ENCODE assay signal across 30 cellular contexts in genomic region chr10:14775656-14776055, GRCh38.
"Had no signal": no experiment of that assay in that cellular context is flagged by ENCODE, and none has a peak within 500 bp of the region (broad histone marks: within the 10 kb centered on the region; RNA-seq: fewer than 3 reads in every experiment).

No MANE protein-coding gene starts in this region.

- H3K27me3 ChIP-seq: ascending aorta, cardiac muscle cell had no signal

- ATAC-seq: activated CD8-positive, alpha-beta T cell treated with anti-CD3 and anti-CD28 coated beads for 36 hours; activated naive CD4-positive, alpha-beta T cell treated with anti-CD3 and anti-CD28 coated beads, Interleukin-2, amount 50 U/mL, for 72 hours; activated T-cell treated with anti-CD3 and anti-CD28 coated beads, Interleukin-2, amount 50 U/mL, for 4 hours; activated T-cell treated with anti-CD3 and anti-CD28 coated beads, Interleukin-2, amount 50 U/mL, for 72 hours; activated T-helper 17 cell treated with anti-CD3 and anti-CD28 coated beads, Interleukin-2, amount 50 U/mL, for 72 hours had no signal

- H3K4me3 ChIP-seq: ascending aorta, cardiac muscle cell had no signal

- DNase-seq: activated B cell treated with CpG ODN at 0.5 μM for 24 hours; activated CD4-positive, alpha-beta memory T cell treated with anti-CD3 and anti-CD28 coated beads for 36 hours; activated CD4-positive, alpha-beta T cell treated with anti-CD3 and anti-CD28 coated beads for 4 hours; activated CD4-positive, alpha-beta T cell treated with anti-CD3 and anti-CD28 coated beads, Interleukin-2, amount 10 ng/mL, durations not matched to agents 24 days and 14 days; activated CD4-positive, alpha-beta T cell treated with anti-CD3 and anti-CD28 coated beads, Interleukin-2, amount 50 U/mL, for 1 hour; activated CD4-positive, alpha-beta T cell treated with anti-CD3 and anti-CD28 coated beads, Interleukin-2, amount 50 U/mL, for 4 hours; activated CD4-positive, CD25-positive, alpha-beta regulatory T cell treated with anti-CD3 and anti-CD28 coated beads, Interleukin-2, amount 50 U/mL, for 72 hours; activated CD8-positive, alpha-beta memory T cell treated with anti-CD3 and anti-CD28 coated beads, Interleukin-2, amount 50 U/mL, for 4 hours; activated CD8-positive, alpha-beta T cell treated with anti-CD3 and anti-CD28 coated beads for 36 hours; activated effector memory CD4-positive, alpha-beta T cell treated with anti-CD3 and anti-CD28 coated beads, Interleukin-2, amount 50 U/mL, for 16 hours; activated gamma-delta T cell treated with Interleukin-2 at 50 U/mL for 16 hours; activated naive CD4-positive, alpha-beta T cell; activated naive CD4-positive, alpha-beta T cell treated with anti-CD3 and anti-CD28 coated beads for 36 hours; activated naive CD4-positive, alpha-beta T cell treated with anti-CD3 and anti-CD28 coated beads, Interleukin-2, amount 50 U/mL, for 16 hours; activated naive CD8-positive, alpha-beta T cell treated with anti-CD3 and anti-CD28 coated beads for 36 hours; activated T-cell treated with anti-CD3 and anti-CD28 coated beads for 4 hours; activated T-cell treated with anti-CD3 and anti-CD28 coated beads, Interleukin-2, amount 50 U/mL, for 1 hour; activated T-cell treated with anti-CD3 and anti-CD28 coated beads, Interleukin-2, amount 50 U/mL, for 4 hours; activated T-cell treated with anti-CD3 and anti-CD28 coated beads, Interleukin-2, amount 50 U/mL, for 72 hours; amygdala; anterior cingulate cortex; caudate nucleus; cerebellar nuclear complex; T-helper 2 cell; T-helper 9 cell had no signal

- H3K27ac ChIP-seq: ascending aorta, cardiac muscle cell, VCaP had no signal

- H3K9me3 ChIP-seq: ascending aorta had no signal

- H3K36me3 ChIP-seq: ascending aorta, cardiac muscle cell had no signal
